In the genomic region with DNA sequence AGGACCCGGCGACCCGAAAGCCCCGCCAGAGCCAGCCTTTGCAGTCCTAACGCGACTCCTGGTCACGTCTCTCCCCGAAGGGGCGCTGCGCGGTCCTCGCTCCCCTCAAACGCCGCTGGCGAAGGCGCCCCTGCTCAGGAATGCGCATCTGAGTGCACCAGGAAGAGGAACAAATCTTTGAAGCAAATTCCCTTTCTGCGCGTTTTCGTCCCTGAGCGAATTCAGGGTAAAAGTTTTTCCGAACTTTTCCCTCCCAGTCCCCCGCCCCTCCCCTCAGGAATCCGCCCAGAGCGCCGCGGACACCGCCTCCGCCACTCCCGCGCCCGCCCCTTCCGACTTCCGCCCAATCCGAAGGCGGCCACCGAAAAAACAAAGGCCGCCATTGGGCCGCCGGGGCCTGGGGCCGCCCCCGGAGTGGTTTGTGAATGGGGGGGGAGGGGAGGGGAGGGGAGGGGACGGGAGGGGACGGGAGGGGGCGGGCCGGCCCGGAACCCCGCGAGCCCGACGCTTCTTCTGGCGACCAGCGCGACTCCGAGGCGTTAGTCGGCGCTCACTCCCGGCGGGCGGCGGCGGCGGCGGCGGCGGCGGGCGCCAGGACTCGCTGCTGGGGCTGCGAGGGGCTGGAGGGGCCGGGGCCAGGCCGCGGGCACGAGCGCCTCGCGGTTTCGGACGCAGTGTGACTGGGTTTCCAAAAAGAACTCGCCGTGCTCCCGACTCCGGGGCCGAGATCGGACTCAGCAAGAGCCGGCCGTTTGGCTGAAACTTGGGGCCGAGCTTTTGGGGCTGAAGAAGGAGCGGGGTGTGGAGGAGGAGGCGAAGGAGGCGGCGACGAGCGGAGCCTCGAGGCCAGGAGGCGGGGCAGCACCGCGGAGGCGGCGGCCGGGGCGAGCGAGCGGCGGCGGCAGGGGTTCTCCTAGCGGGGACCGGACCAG, we compare ENCODE assay signal across 8 cellular contexts. TPM values are rescaled to one million over a fixed set of nuclear protein-coding genes. Genes with fewer than 3 reads are reported as not detected.
DNase-seq lines count a peak whose midpoint lies in the region; ATAC-seq and TF ChIP-seq lines count a peak whose summit lies in the region.

A gene (plus strand): TSS at position 539 of the 932 bp plus-strand sequence. CDS start 793 bp downstream, outside the sequence.

- intact Hi-C loops in aorta (cut with DNase I): loop anchor here (5.0 kb wide), 2 partner anchors 144 to 171 kb away; no protein-coding TSS in a partner anchor

- no peaks in the 10 kb centered on the region for H3K27me3 ChIP-seq in aorta (ENCODE audit: control insufficient read depth in 1 of 2, insufficient read depth in 2 of 2, low read length in 1 of 2)

- in situ Hi-C loops in astrocyte of the cerebellum (cut with HindIII; ENCODE audit: low sequenced_read_pairs): no loop called here

- CTCF ChIA-PET in HEK293T (lab: Yijun Ruan, JAX): no interaction called here

- H3K4me1 ChIP-seq in aorta (ENCODE audit: control insufficient read depth in 1 of 2, insufficient read depth in 2 of 2, low read length in 2 of 2): no peaks in the 10 kb centered on the region

- ATAC-seq in aorta (ENCODE audit: low FRiP score): peak; percentile 95

- H3K27ac ChIP-seq in aorta (ENCODE audit: low read depth in 1 of 2, low read length in 2 of 2): peak within 1 kb of the TSS; percentile 91 to 96

- POLR2A ChIA-PET in HEK293T (lab: Yijun Ruan, JAX): no interaction called here

- no peaks in the 10 kb centered on the region for H3K9me3 ChIP-seq in aorta (ENCODE audit: control insufficient read depth, low read length)

- WGBS in aorta, 2 donors: 1% methylated on average over 75 to 109 of the region's 109 CpGs

- H3K4me3 ChIP-seq in GM12864 (ENCODE audit: low read depth, low read length) (peak within 1 kb of the TSS; percentile 68), astrocyte of the cerebellum (ENCODE audit: low read depth, low read length) (peak within 1 kb of the TSS; percentile 72), aorta (ENCODE audit: low read length in 2 of 2) (peak within 1 kb of the TSS; percentile 53 to 76)

- TF ChIP-seq CTCF in GM12864 (IDR thresholded peaks at IDR 0.05; ENCODE audit: low read depth, low read length, missing control alignments) (peak; percentile 29), astrocyte of the cerebellum (IDR thresholded peaks at IDR 0.05; ENCODE audit: low read depth, low read length, missing control alignments) (peak; percentile 29)

- H3K36me3 ChIP-seq in aorta (ENCODE audit: control insufficient read depth in 1 of 2, insufficient read depth in 2 of 2, low read length in 1 of 2): no peaks in the 10 kb centered on the region

- DNase-seq in GM12864 (ENCODE audit: low read depth): peak; percentile 52
- DNase-seq in HEK293T (ENCODE audit: extremely low spot score): peak; percentile 88
- peak; percentile 76 for DNase-seq in MV-4-11 (lab: John Stamatoyannopoulos, UW)
- DNase-seq in T-helper 22 cell (ENCODE audit: low read depth): peak; percentile 73
- DNase-seq in astrocyte of the cerebellum (ENCODE audit: low read depth): peak; percentile 84
- DNase-seq in hepatic stellate cell (ENCODE audit: low spot score): peak; percentile 94
- peak; percentile 62 for DNase-seq in renal cortical epithelial cell (ENCODE audit: low read depth)
- peak; percentile 96 to 98 for DNase-seq in aorta

TF ChIP-seq in HEK293T, 16 proteins besides CTCF, POLR2A, EP300 and RAD21:
- TF ChIP-seq L3MBTL2 (conservative IDR thresholded peaks at IDR 0.05): peak; percentile 2; the same call in 1 of the 2 replicates
- no peak for TF ChIP-seq HDGF (IDR thresholded peaks at IDR 0.05; ENCODE audit: borderline replicate concordance)

RNA-seq across cellular contexts. Expression of the gene that starts here (rescaled TPM):
- total RNA-seq in renal cortical epithelial cell: 17.1 and 55.2 TPM in 2 replicates
- 10 to 100 TPM; 19.0 to 24.3 TPM for total RNA-seq in aorta
- 1 to 10 TPM; 4.4 to 4.8 TPM for polyA plus RNA-seq in aorta

Comparison
In these comparisons a context has a peak if more than half of its experiments do, and no peak if none do; other contexts are left out.
1. Peak in every context shown above with its lines: DNase-seq, ATAC-seq, H3K4me3 ChIP-seq and H3K27ac ChIP-seq.